ENCODE assay signal across 12 cellular contexts in genomic region chr1:64112281-64112680, GRCh38.
DNase-seq lines count a peak whose midpoint lies in the region; ATAC-seq and TF ChIP-seq lines count a peak whose summit lies in the region.
"Had no signal": no experiment of that assay in that cellular context is flagged by ENCODE, and none has a peak within 500 bp of the region (broad histone marks: within the 10 kb centered on the region; RNA-seq: fewer than 3 reads in every experiment).

No MANE protein-coding gene starts in this region.

- ATAC-seq in GM21367 (IDR thresholded peaks at IDR 0.05; ENCODE audit: unreplicated experiment): no peak

- no peak for TF ChIP-seq CTCF in AG09319 (IDR thresholded peaks at IDR 0.05; ENCODE audit: low read depth, low read length)
- no peak for TF ChIP-seq CTCF in GM10248 (IDR thresholded peaks at IDR 0.05; ENCODE audit: control extremely low read depth, extremely low read depth, low read depth, missing control alignments)

- POLR2A ChIA-PET in GM10248 (lab: Yijun Ruan, JAX): no interaction called here

- CTCF ChIA-PET in GM10248 (lab: Yijun Ruan, JAX): interaction anchor here (5.6 kb wide), 1 partner anchor 25 kb away, joined by 28 read pairs; no protein-coding TSS in a partner anchor

- peak; percentile 29 for DNase-seq in AG09319 (ENCODE audit: extremely low read depth, low read depth)
- peak; percentile 28 for DNase-seq in HT-29 (ENCODE audit: low spot score)
- DNase-seq in astrocyte of the hippocampus (ENCODE audit: low read depth, low spot score): peak; percentile 75
- peak; percentile 83 for DNase-seq in iris pigment epithelial cell (ENCODE audit: low read depth)
- DNase-seq in stimulated activated CD4-positive, alpha-beta T cell treated with anti-CD3 and anti-CD28 coated beads, Interleukin-2, amount 100 ng/mL, for 24 hours: no peak
- DNase-seq in GM10248 (ENCODE audit: extremely low spot score): no peak
- DNase-seq in activated naive CD4-positive, alpha-beta T cell (lab: John Stamatoyannopoulos, UW): no peak
- DNase-seq: activated CD4-positive, alpha-beta T cell treated with anti-CD3 and anti-CD28 coated beads, Interleukin-2, amount 50 U/mL, for 48 hours; central memory CD4-positive, alpha-beta T cell; T-helper 2 cell; uterus had no signal

Comparison
In these comparisons a context has a peak if more than half of its experiments do, and no peak if none do; other contexts are left out.
1. DNase-seq: peak in AG09319 (single experiment), HT-29 (single experiment), astrocyte of the hippocampus (single experiment) and iris pigment epithelial cell (single experiment); none in stimulated activated CD4-positive, alpha-beta T cell treated with anti-CD3 and anti-CD28 coated beads, Interleukin-2, amount 100 ng/mL, for 24 hours (0 of 2), GM10248 (single experiment) and activated naive CD4-positive, alpha-beta T cell (0 of 4).